Comparison of ENCODE assay signal across 17 cellular contexts in genomic region chr4:131348258-131348657, GRCh38.
A peak's percentile ranks its signal among the peaks of the same experiment; 100 is the strongest.
DNase-seq lines count a peak whose midpoint lies in the region; ATAC-seq and TF ChIP-seq lines count a peak whose summit lies in the region.
"Had no signal": no experiment of that assay in that cellular context is flagged by ENCODE, and none has a peak within 500 bp of the region (broad histone marks: within the 10 kb centered on the region; RNA-seq: fewer than 3 reads in every experiment).

No MANE protein-coding gene starts in this region.

- H3F3A ChIP-seq in GM23338 (replicated peaks; ENCODE audit: low read depth), result no peaks in the 10 kb centered on the region

- no peaks in the 10 kb centered on the region for H3K36me3 ChIP-seq in GM23338 (ENCODE audit: insufficient read depth)
- H3K36me3 ChIP-seq in body of pancreas (replicated peaks in 1 of 2; ENCODE audit: insufficient read depth in 1 of 2, low read depth in 2 of 2), result no peaks in the 10 kb centered on the region

- peak overlapping the region; percentile 43; the same call in 1 of the 2 replicates for H3K27ac Mint-ChIP-seq in GM23338
- no peak overlapping the region for H3K27ac Mint-ChIP-seq in activated T-helper 2 cell treated with anti-CD3 and anti-CD28 coated beads, Interferon-gamma antibody, Interleukin-2, Interleukin-4, amounts not matched to agents 10 μg/mL and 5 μg/mL and 100 μg/mL, durations not matched to agents 14 hours and 24 hours and 36 hours
- H3K27ac Mint-ChIP-seq: CD8-positive, alpha-beta T cell had no signal

- H3K36me3 Mint-ChIP-seq in GM23338 (ENCODE audit: low read depth), result peaks cover 19% of the 10 kb centered on the region
- H3K36me3 Mint-ChIP-seq in activated T-helper 2 cell treated with anti-CD3 and anti-CD28 coated beads, Interferon-gamma antibody, Interleukin-2, Interleukin-4, amounts not matched to agents 10 μg/mL and 5 μg/mL and 100 μg/mL, durations not matched to agents 14 hours and 24 hours and 36 hours (ENCODE audit: low read depth), result no peaks in the 10 kb centered on the region
- H3K36me3 Mint-ChIP-seq: CD8-positive, alpha-beta T cell had no signal

- H2AFZ ChIP-seq in GM23338, result no peak overlapping the region; the same call in 1 of the 2 replicates

- no peaks in the 10 kb centered on the region for H3K9me2 ChIP-seq in GM23338 (ENCODE audit: insufficient read depth)

- H3K27me3 Mint-ChIP-seq in GM23338 (ENCODE audit: insufficient read depth, low read depth, poor library complexity), result no peaks in the 10 kb centered on the region
- no peaks in the 10 kb centered on the region for H3K27me3 Mint-ChIP-seq in activated T-helper 2 cell treated with anti-CD3 and anti-CD28 coated beads, Interferon-gamma antibody, Interleukin-2, Interleukin-4, amounts not matched to agents 10 μg/mL and 5 μg/mL and 100 μg/mL, durations not matched to agents 14 hours and 24 hours and 36 hours (ENCODE audit: low read depth)

- intact Hi-C loops in activated T-helper 2 cell treated with anti-CD3 and anti-CD28 coated beads, Interferon-gamma antibody, Interleukin-2, Interleukin-4, amounts not matched to agents 10 μg/mL and 5 μg/mL and 100 μg/mL, durations not matched to agents 14 hours and 24 hours and 36 hours (cut with micrococcal nuclease), result no loop called here
- intact Hi-C loops in body of pancreas (cut with DNase I), result no loop called here

- DNase-seq in GM23338 (ENCODE audit: low spot score) (no peak), nucleus accumbens (lab: John Stamatoyannopoulos, UW) (no peak), body of pancreas (no peak)
- no peak for DNase-seq in activated T-helper 2 cell treated with anti-CD3 and anti-CD28 coated beads, Interferon-gamma antibody, Interleukin-2, Interleukin-4, amounts not matched to agents 10 μg/mL and 5 μg/mL and 100 μg/mL, durations not matched to agents 14 hours and 24 hours and 36 hours (ENCODE audit: low spot score)
- DNase-seq: activated naive CD4-positive, alpha-beta T cell treated with anti-CD3 and anti-CD28 coated beads, Interleukin-2, amount 50 U/mL, for 16 hours; CD8-positive, alpha-beta T cell; effector memory CD4-positive, alpha-beta T cell; foreskin fibroblast; GF-D8; midbrain; NCI-H226; PC-3 had no signal

- H3K9me3 Mint-ChIP-seq in GM23338, result peaks cover 18% of the 10 kb centered on the region
- H3K9me3 Mint-ChIP-seq in activated T-helper 2 cell treated with anti-CD3 and anti-CD28 coated beads, Interferon-gamma antibody, Interleukin-2, Interleukin-4, amounts not matched to agents 10 μg/mL and 5 μg/mL and 100 μg/mL, durations not matched to agents 14 hours and 24 hours and 36 hours, result peaks cover 12% of the 10 kb centered on the region

- H3K27ac ChIP-seq in GM23338 (ENCODE audit: low read depth) (no peak overlapping the region), body of pancreas (no peak overlapping the region)
- H3K27ac ChIP-seq: VCaP had no signal

- H3K4me3 ChIP-seq in GM23338 (no peak overlapping the region), body of pancreas (no peak overlapping the region)

- peaks cover 27% of the 10 kb centered on the region for H3K4me1 ChIP-seq in GM23338 (ENCODE audit: insufficient read depth)
- H3K4me1 ChIP-seq in body of pancreas, result no peaks in the 10 kb centered on the region

- no peak overlapping the region for H3K4me2 ChIP-seq in GM23338

- TF ChIP-seq CTCF in GM23338 (conservative IDR thresholded peaks at IDR 0.05; ENCODE audit: low read depth in 2 of 2), result no peak
- TF ChIP-seq CTCF in body of pancreas (IDR thresholded peaks at IDR 0.05), result no peak

- H3K4me3 Mint-ChIP-seq in GM23338, result no peak overlapping the region
- H3K4me3 Mint-ChIP-seq in activated T-helper 2 cell treated with anti-CD3 and anti-CD28 coated beads, Interferon-gamma antibody, Interleukin-2, Interleukin-4, amounts not matched to agents 10 μg/mL and 5 μg/mL and 100 μg/mL, durations not matched to agents 14 hours and 24 hours and 36 hours (ENCODE audit: low read depth), result no peak overlapping the region
- H3K4me3 Mint-ChIP-seq: CD8-positive, alpha-beta T cell had no signal

- H3K9me3 ChIP-seq in body of pancreas, result no peaks in the 10 kb centered on the region

- no peaks in the 10 kb centered on the region for H4K20me1 ChIP-seq in GM23338 (replicated peaks; ENCODE audit: insufficient read depth)

- no peaks in the 10 kb centered on the region for H3K79me2 ChIP-seq in GM23338 (replicated peaks; ENCODE audit: insufficient read depth)

- 45 to 46% methylated on average over 2 of the region's 2 CpGs for WGBS in body of pancreas, 2 donors

- H3K27me3 ChIP-seq in GM23338 (ENCODE audit: insufficient read depth) (no peaks in the 10 kb centered on the region), body of pancreas (no peaks in the 10 kb centered on the region)

- no peak for TF ChIP-seq POLR2A in body of pancreas (IDR thresholded peaks at IDR 0.05)

- peak; percentile 95 for ATAC-seq in GM19023 (IDR thresholded peaks at IDR 0.05; ENCODE audit: unreplicated experiment)
- no peak for ATAC-seq in GM23338
- peak; percentile 84 for ATAC-seq in HG03280 (IDR thresholded peaks at IDR 0.05; ENCODE audit: unreplicated experiment)
- no peak for ATAC-seq in HG02642 (IDR thresholded peaks at IDR 0.05; ENCODE audit: poor library complexity, unreplicated experiment)
- no peak for ATAC-seq in body of pancreas
- ATAC-seq: CD8-positive, alpha-beta T cell; HCT116; PC-3 had no signal

- peaks cover 31% of the 10 kb centered on the region for H3K4me1 Mint-ChIP-seq in GM23338
- no peaks in the 10 kb centered on the region for H3K4me1 Mint-ChIP-seq in activated T-helper 2 cell treated with anti-CD3 and anti-CD28 coated beads, Interferon-gamma antibody, Interleukin-2, Interleukin-4, amounts not matched to agents 10 μg/mL and 5 μg/mL and 100 μg/mL, durations not matched to agents 14 hours and 24 hours and 36 hours (ENCODE audit: low read depth)

TF ChIP-seq in GM23338, 12 proteins besides CTCF, POLR2A, EP300 and RAD21 (continues in another document):
- no peak for TF ChIP-seq EZH2 (IDR thresholded peaks at IDR 0.05; ENCODE audit: low read depth, unreplicated experiment)
- TF ChIP-seq, protein P1, sequence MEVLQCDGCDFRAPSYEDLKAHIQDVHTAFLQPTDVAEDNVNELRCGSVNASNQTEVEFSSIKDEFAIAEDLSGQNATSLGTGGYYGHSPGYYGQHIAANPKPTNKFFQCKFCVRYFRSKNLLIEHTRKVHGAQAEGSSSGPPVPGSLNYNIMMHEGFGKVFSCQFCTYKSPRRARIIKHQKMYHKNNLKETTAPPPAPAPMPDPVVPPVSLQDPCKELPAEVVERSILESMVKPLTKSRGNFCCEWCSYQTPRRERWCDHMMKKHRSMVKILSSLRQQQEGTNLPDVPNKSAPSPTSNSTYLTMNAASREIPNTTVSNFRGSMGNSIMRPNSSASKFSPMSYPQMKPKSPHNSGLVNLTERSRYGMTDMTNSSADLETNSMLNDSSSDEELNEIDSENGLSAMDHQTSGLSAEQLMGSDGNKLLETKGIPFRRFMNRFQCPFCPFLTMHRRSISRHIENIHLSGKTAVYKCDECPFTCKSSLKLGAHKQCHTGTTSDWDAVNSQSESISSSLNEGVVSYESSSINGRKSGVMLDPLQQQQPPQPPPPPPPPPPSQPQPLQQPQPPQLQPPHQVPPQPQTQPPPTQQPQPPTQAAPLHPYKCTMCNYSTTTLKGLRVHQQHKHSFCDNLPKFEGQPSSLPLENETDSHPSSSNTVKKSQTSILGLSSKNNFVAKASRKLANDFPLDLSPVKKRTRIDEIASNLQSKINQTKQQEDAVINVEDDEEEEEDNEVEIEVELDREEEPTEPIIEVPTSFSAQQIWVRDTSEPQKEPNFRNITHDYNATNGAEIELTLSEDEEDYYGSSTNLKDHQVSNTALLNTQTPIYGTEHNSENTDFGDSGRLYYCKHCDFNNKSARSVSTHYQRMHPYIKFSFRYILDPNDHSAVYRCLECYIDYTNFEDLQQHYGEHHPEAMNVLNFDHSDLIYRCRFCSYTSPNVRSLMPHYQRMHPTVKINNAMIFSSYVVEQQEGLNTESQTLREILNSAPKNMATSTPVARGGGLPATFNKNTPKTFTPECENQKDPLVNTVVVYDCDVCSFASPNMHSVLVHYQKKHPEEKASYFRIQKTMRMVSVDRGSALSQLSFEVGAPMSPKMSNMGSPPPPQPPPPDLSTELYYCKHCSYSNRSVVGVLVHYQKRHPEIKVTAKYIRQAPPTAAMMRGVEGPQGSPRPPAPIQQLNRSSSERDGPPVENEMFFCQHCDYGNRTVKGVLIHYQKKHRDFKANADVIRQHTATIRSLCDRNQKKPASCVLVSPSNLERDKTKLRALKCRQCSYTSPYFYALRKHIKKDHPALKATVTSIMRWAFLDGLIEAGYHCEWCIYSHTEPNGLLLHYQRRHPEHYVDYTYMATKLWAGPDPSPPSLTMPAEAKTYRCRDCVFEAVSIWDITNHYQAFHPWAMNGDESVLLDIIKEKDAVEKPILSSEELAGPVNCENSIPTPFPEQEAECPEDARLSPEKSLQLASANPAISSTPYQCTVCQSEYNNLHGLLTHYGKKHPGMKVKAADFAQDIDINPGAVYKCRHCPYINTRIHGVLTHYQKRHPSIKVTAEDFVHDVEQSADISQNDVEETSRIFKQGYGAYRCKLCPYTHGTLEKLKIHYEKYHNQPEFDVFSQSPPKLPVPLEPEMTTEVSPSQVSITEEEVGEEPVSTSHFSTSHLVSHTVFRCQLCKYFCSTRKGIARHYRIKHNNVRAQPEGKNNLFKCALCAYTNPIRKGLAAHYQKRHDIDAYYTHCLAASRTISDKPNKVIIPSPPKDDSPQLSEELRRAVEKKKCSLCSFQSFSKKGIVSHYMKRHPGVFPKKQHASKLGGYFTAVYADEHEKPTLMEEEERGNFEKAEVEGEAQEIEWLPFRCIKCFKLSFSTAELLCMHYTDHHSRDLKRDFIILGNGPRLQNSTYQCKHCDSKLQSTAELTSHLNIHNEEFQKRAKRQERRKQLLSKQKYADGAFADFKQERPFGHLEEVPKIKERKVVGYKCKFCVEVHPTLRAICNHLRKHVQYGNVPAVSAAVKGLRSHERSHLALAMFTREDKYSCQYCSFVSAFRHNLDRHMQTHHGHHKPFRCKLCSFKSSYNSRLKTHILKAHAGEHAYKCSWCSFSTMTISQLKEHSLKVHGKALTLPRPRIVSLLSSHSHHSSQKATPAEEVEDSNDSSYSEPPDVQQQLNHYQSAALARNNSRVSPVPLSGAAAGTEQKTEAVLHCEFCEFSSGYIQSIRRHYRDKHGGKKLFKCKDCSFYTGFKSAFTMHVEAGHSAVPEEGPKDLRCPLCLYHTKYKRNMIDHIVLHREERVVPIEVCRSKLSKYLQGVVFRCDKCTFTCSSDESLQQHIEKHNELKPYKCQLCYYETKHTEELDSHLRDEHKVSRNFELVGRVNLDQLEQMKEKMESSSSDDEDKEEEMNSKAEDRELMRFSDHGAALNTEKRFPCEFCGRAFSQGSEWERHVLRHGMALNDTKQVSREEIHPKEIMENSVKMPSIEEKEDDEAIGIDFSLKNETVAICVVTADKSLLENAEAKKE (CRISPR knock-in tag; IDR thresholded peaks at IDR 0.05), result no peak
- no peak for TF ChIP-seq JUNB (IDR thresholded peaks at IDR 0.05; ENCODE audit: unreplicated experiment)
- no peak for TF ChIP-seq NANOG (IDR thresholded peaks at IDR 0.05; ENCODE audit: borderline replicate concordance)
- no peak for TF ChIP-seq EZH2phosphoT487 (IDR thresholded peaks at IDR 0.05; ENCODE audit: unreplicated experiment)
- no peak for TF ChIP-seq CREB1 (CRISPR knock-in tag; IDR thresholded peaks at IDR 0.05; ENCODE audit: low read depth)
- TF ChIP-seq STAT1 (IDR thresholded peaks at IDR 0.05; ENCODE audit: unreplicated experiment), result no peak
- no peak for TF ChIP-seq POLR2AphosphoS5 (IDR thresholded peaks at IDR 0.05; ENCODE audit: low read depth)

Comparison
In these comparisons a context has a peak if more than half of its experiments do, and no peak if none do; other contexts are left out.
1. ATAC-seq: peak in GM19023 (single experiment) and HG03280 (single experiment); none in GM23338 (single experiment), HG02642 (single experiment) and body of pancreas (single experiment).